In genomic region chr7:45033261-45033930, GRCh38 we compare ENCODE assay signal across 1 cellular context.
TF ChIP-seq lines count a peak whose summit lies in the region.

No MANE protein-coding gene starts in this region.

TF ChIP-seq in HepG2, 621 proteins besides CTCF, POLR2A, EP300 and RAD21:
- no peak for TF ChIP-seq ZNF326 (CRISPR knock-in tag; IDR thresholded peaks at IDR 0.05; ENCODE audit: borderline replicate concordance)
- TF ChIP-seq RFX3 (CRISPR knock-in tag; IDR thresholded peaks at IDR 0.05): no peak
- TF ChIP-seq DNMT3B (CRISPR knock-in tag; conservative IDR thresholded peaks at IDR 0.05): no peak
- TF ChIP-seq MTA3 (CRISPR knock-in tag; IDR thresholded peaks at IDR 0.05): no peak
- no peak for TF ChIP-seq HMGA1 (CRISPR knock-in tag; conservative IDR thresholded peaks at IDR 0.05)
- no peak for TF ChIP-seq NPAS2 (CRISPR knock-in tag; IDR thresholded peaks at IDR 0.05; ENCODE audit: borderline replicate concordance)
- TF ChIP-seq ISX (CRISPR knock-in tag; conservative IDR thresholded peaks at IDR 0.05): no peak
- TF ChIP-seq ZNF235 (CRISPR knock-in tag; IDR thresholded peaks at IDR 0.05; ENCODE audit: borderline replicate concordance): no peak
- TF ChIP-seq ONECUT2 (CRISPR knock-in tag; IDR thresholded peaks at IDR 0.05): no peak
- TF ChIP-seq MLXIP (CRISPR knock-in tag; IDR thresholded peaks at IDR 0.05; ENCODE audit: borderline replicate concordance): no peak
- no peak for TF ChIP-seq ZNF674 (CRISPR knock-in tag; IDR thresholded peaks at IDR 0.05; ENCODE audit: low read depth)
- TF ChIP-seq, protein P1, sequence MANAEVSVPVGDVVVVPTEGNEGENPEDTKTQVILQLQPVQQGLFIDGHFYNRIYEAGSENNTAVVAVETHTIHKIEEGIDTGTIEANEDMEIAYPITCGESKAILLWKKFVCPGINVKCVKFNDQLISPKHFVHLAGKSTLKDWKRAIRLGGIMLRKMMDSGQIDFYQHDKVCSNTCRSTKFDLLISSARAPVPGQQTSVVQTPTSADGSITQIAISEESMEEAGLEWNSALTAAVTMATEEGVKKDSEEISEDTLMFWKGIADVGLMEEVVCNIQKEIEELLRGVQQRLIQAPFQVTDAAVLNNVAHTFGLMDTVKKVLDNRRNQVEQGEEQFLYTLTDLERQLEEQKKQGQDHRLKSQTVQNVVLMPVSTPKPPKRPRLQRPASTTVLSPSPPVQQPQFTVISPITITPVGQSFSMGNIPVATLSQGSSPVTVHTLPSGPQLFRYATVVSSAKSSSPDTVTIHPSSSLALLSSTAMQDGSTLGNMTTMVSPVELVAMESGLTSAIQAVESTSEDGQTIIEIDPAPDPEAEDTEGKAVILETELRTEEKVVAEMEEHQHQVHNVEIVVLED (CRISPR knock-in tag; IDR thresholded peaks at IDR 0.05; ENCODE audit: borderline replicate concordance): no peak
- TF ChIP-seq FOSL2 (CRISPR knock-in tag; IDR thresholded peaks at IDR 0.05): no peak
- TF ChIP-seq, protein P2, sequence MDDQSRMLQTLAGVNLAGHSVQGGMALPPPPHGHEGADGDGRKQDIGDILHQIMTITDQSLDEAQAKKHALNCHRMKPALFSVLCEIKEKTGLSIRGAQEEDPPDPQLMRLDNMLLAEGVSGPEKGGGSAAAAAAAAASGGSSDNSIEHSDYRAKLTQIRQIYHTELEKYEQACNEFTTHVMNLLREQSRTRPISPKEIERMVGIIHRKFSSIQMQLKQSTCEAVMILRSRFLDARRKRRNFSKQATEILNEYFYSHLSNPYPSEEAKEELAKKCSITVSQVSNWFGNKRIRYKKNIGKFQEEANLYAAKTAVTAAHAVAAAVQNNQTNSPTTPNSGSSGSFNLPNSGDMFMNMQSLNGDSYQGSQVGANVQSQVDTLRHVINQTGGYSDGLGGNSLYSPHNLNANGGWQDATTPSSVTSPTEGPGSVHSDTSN (CRISPR knock-in tag; IDR thresholded peaks at IDR 0.05; ENCODE audit: borderline replicate concordance): no peak
- TF ChIP-seq NONO (IDR thresholded peaks at IDR 0.05): no peak
- no peak for TF ChIP-seq NONO (CRISPR knock-in tag; conservative IDR thresholded peaks at IDR 0.05)
- no peak for TF ChIP-seq ZFP36 (IDR thresholded peaks at IDR 0.05; ENCODE audit: borderline replicate concordance, low read depth, low read length, partially characterized antibody)
- no peak for TF ChIP-seq EZH2 (conservative IDR thresholded peaks at IDR 0.05; ENCODE audit: low read depth, low read length)
- TF ChIP-seq DPF2 (CRISPR knock-in tag; IDR thresholded peaks at IDR 0.05; ENCODE audit: borderline replicate concordance, low read depth): no peak
